Comparison of ENCODE assay signal across 22 cellular contexts in the genomic region with DNA sequence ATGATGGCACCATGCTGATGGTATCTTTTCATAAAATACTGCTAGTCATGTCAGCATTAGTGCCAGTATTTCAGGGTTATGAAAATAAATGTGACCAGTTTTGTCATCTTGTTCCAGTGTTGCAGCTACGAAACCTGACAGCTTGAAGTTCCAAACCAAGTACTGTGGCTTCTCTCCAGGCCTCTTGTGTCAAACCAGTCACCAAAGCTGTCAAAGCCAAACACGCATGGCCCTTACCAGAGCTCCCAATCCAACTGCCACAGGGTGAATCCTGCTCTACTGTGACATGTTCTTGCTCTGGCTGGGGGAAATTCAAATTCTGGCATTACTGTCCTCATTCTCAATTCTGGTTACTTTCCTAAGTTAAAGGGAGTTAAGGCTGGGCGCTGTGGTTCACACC.
"Had no signal": no experiment of that assay in that cellular context is flagged by ENCODE, and none has a peak within 500 bp of the region (broad histone marks: within the 10 kb centered on the region; RNA-seq: fewer than 3 reads in every experiment).

No MANE protein-coding gene starts in this region.

- H3K4me1 ChIP-seq: left lung, parathyroid adenoma, prostate gland, spleen, testis had no signal

- H3K4me3 ChIP-seq: dorsolateral prefrontal cortex, left lung, lung, prostate gland, spleen, testis had no signal

- DNase-seq: cortex of kidney; dorsolateral prefrontal cortex; effector CD8-positive, alpha-beta T cell; foreskin melanocyte; head of caudate nucleus; hypothalamus; islet precursor cell; left lung; mesendoderm; naive B cell; retina; spleen; stimulated activated CD4-positive, alpha-beta T cell treated with anti-CD3 and anti-CD28 coated beads, Interleukin-15, amount 100 ng/mL, for 24 hours; stimulated activated CD4-positive, alpha-beta T cell treated with anti-CD3 and anti-CD28 coated beads, Interleukin-1b, Interleukin-23, amount 100 ng/mL, for 48 hours; stimulated activated CD4-positive, alpha-beta T cell treated with anti-CD3 and anti-CD28 coated beads, Interleukin-4, amount 100 ng/mL, for 24 hours; stimulated activated naive B cell treated with anti-CD40 and anti-IgM and Interleukin-4, amounts not matched to agents 10 μg/mL and 1 μg/mL and 100 μg/mL, for 72 hours; stimulated activated naive CD8-positive, alpha-beta T cell treated with anti-CD3 and anti-CD28 coated beads, Interleukin-15, amount 100 ng/mL, for 72 hours; testis had no signal

- H3K79me2 ChIP-seq: parathyroid adenoma had no signal

- H3K9ac ChIP-seq: parathyroid adenoma had no signal

- H3K9me3 ChIP-seq: left lung, prostate gland, spleen, testis had no signal

- H3K27ac ChIP-seq: dorsolateral prefrontal cortex, left lung, parathyroid adenoma, prostate gland, spleen, testis had no signal

- H3K36me3 ChIP-seq: left lung, prostate gland, spleen had no signal

- ATAC-seq: left lung; sciatic nerve; stimulated activated naive B cell treated with anti-CD40 and anti-IgM and Interleukin-4, amounts not matched to agents 10 μg/mL and 1 μg/mL and 100 μg/mL, for 72 hours; stimulated activated naive CD8-positive, alpha-beta T cell treated with anti-CD3 and anti-CD28 coated beads, Interleukin-15, amount 100 ng/mL, for 72 hours had no signal

- H2AFZ ChIP-seq: parathyroid adenoma had no signal

- H3K27me3 ChIP-seq: dorsolateral prefrontal cortex, spleen, testis had no signal
